ENCODE assay signal across 9 cellular contexts in the genomic region with DNA sequence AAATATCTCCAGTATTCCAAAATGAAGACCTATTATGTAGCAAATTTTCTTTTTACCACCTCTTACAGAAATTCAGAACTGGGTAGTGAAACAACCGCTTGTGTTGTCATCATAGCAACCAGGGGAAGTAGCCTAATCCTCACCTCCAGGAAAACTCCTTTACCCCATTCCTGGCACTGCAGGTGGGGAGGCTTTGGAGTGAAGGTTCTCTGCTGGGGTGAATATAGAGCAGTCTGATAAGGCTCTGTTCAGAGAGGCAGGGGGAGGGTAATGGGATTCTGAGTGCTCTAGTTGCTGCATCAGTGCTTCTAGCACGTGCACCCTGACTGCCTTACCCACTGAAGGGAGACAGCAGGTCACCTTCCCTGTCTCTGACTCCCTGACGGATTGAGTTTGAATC.
DNase-seq lines count a peak whose midpoint lies in the region; ATAC-seq and TF ChIP-seq lines count a peak whose summit lies in the region.
"Had no signal": no experiment of that assay in that cellular context is flagged by ENCODE, and none has a peak within 500 bp of the region (broad histone marks: within the 10 kb centered on the region; RNA-seq: fewer than 3 reads in every experiment).

No MANE protein-coding gene starts in this region.

- peak; percentile 71 for ATAC-seq in GM19397 (IDR thresholded peaks at IDR 0.05; ENCODE audit: unreplicated experiment)
- peak; percentile 54 for ATAC-seq in HG03135 (IDR thresholded peaks at IDR 0.05; ENCODE audit: unreplicated experiment)
- ATAC-seq: activated CD4-positive, CD25-positive, alpha-beta regulatory T cell treated with anti-CD3 and anti-CD28 coated beads, Interleukin-2, amount 50 U/mL, for 24 hours had no signal

- no peak for TF ChIP-seq CTCF in epithelial cell of proximal tubule (conservative IDR thresholded peaks at IDR 0.05; ENCODE audit: low read depth, low read length)

- H3K4me3 ChIP-seq in epithelial cell of proximal tubule (ENCODE audit: low read depth, low read length): no peak overlapping the region

- DNase-seq in epithelial cell of proximal tubule (ENCODE audit: low read depth) (peak; percentile 23), renal cortical epithelial cell (ENCODE audit: low read depth) (peak; percentile 57), cortex of kidney (lab: John Stamatoyannopoulos, UW) (no peak), A172 (ENCODE audit: low spot score) (no peak), NCI-H226 (no peak)
- DNase-seq: CD4-positive, alpha-beta T cell had no signal

Comparison
In these comparisons a context has a peak if more than half of its experiments do, and no peak if none do; other contexts are left out.
1. DNase-seq: peak in epithelial cell of proximal tubule (single experiment) and renal cortical epithelial cell (single experiment); none in cortex of kidney (single experiment), A172 (single experiment) and NCI-H226 (single experiment).